ENCODE assay signal across 16 cellular contexts in genomic region chr10:11192304-11193018, GRCh38.
A peak's percentile ranks its signal among the peaks of the same experiment; 100 is the strongest.
DNase-seq lines count a peak whose midpoint lies in the region; ATAC-seq and TF ChIP-seq lines count a peak whose summit lies in the region.
"Had no signal": no experiment of that assay in that cellular context is flagged by ENCODE, and none has a peak within 500 bp of the region (broad histone marks: within the 10 kb centered on the region; RNA-seq: fewer than 3 reads in every experiment).

No MANE protein-coding gene starts in this region.

- WGBS in lung, 2 donors: 62 to 68% methylated on average over 11 of the region's 11 CpGs
- 72 to 74% methylated on average over 11 of the region's 11 CpGs for WGBS in tibial nerve, 2 donors

- H3K27ac ChIP-seq in caudate nucleus (ENCODE audit: low read depth, low read length) (peak overlapping the region; percentile 26), lung (ENCODE audit: low read depth in 1 of 2, low read length in 1 of 2) (peak overlapping the region; percentile 26 to 49), tibial nerve (peak overlapping the region in 3 of 4 donors; percentile 36 to 75 (median 65))

- H3K9me3 ChIP-seq in lung (ENCODE audit: control insufficient read depth in 2 of 2, insufficient read depth in 1 of 2, low read length in 1 of 2) (no peaks in the 10 kb centered on the region), tibial nerve (no peaks in the 10 kb centered on the region)

- TF ChIP-seq POLR2A in tibial nerve (IDR thresholded peaks at IDR 0.05): no peak

- ATAC-seq in activated T-cell treated with anti-CD3 and anti-CD28 coated beads, Interleukin-2, amount 50 U/mL, for 72 hours (replicated peaks in 1 of 2): peak in 1 of 2 donors; percentile 14
- peak; percentile 15 for ATAC-seq in lung (ENCODE audit: insufficient read depth, low FRiP score)
- ATAC-seq: HCT116 had no signal

- DNase-seq in activated T-cell treated with anti-CD3 and anti-CD28 coated beads, Interleukin-2, amount 50 U/mL, for 72 hours: no peak
- no peak for DNase-seq in activated T-cell treated with anti-CD3 and anti-CD28 coated beads, Interleukin-2, amount 50 U/mL, for 1 hour
- DNase-seq in caudate nucleus (lab: John Stamatoyannopoulos, UW) (no peak), lung (ENCODE audit: low spot score) (no peak), tibial nerve (ENCODE audit: low spot score in 2 of 2) (peak in 1 of 2 donors; percentile 33), HFFc6 (no peak), NCI-H510A treated with DMSO at 0.1 percent for 48 hours (lab: John Stamatoyannopoulos, UW) (no peak), GM10248 (ENCODE audit: extremely low spot score) (no peak)
- DNase-seq: activated T-cell treated with anti-CD3 and anti-CD28 coated beads, Interleukin-2, amount 50 U/mL, for 48 hours; DMS79 treated with DMSO at 0.1 percent for 48 hours; naive B cell; NCI-H1436; NCI-H526 treated with DMSO at 0.1 percent for 48 hours had no signal

- peaks cover 17 to 37% of the 10 kb centered on the region in 2 donors for H3K4me1 ChIP-seq in lung (ENCODE audit: control insufficient read depth in 2 of 2, insufficient read depth in 2 of 2, low read length in 2 of 2)
- H3K4me1 ChIP-seq in tibial nerve: peaks cover 0 to 81% (median 55%) of the 10 kb centered on the region in 4 donors

- TF ChIP-seq EP300 in tibial nerve (IDR thresholded peaks at IDR 0.05): peak; percentile 19 to 70

- no peaks in the 10 kb centered on the region for H3K27me3 Mint-ChIP-seq in activated T-cell treated with anti-CD3 and anti-CD28 coated beads, Interleukin-2, amount 50 U/mL, for 72 hours (ENCODE audit: low read depth)
- peaks cover 1% of the 10 kb centered on the region; the same call in 1 of the 2 replicates for H3K27me3 Mint-ChIP-seq in HFFc6 (ENCODE audit: insufficient read depth)
- H3K27me3 Mint-ChIP-seq: naive B cell had no signal

- CTCF ChIA-PET in GM10248 (lab: Yijun Ruan, JAX): interaction anchor here (1.0 to 2.9 kb wide), 6 partner anchors 10 to 18 kb away, joined by 3 to 10 read pairs (median 5); no protein-coding TSS in a partner anchor

- H3K27me3 ChIP-seq in lung (ENCODE audit: control insufficient read depth, insufficient read depth): no peaks in the 10 kb centered on the region
- H3K27me3 ChIP-seq in tibial nerve: no peaks in the 10 kb centered on the region

- peaks cover 0 to 1% of the 10 kb centered on the region in 2 donors for H3K9me3 Mint-ChIP-seq in activated T-cell treated with anti-CD3 and anti-CD28 coated beads, Interleukin-2, amount 50 U/mL, for 72 hours
- peaks cover 9% of the 10 kb centered on the region; the same call in 1 of the 2 replicates for H3K9me3 Mint-ChIP-seq in HFFc6
- H3K9me3 Mint-ChIP-seq: T-helper 2 cell treated with Interferon-gamma antibody and Interleukin-4, amounts not matched to agents 5 μg/mL and 100 μg/mL, for 36 hours had no signal

- no peak for TF ChIP-seq CTCF in lung (IDR thresholded peaks at IDR 0.05; ENCODE audit: control extremely low read depth, extremely low read depth)
- no peak for TF ChIP-seq CTCF in tibial nerve (IDR thresholded peaks at IDR 0.05)
- no peak for TF ChIP-seq CTCF in HFFc6 (IDR thresholded peaks at IDR 0.05)
- no peak for TF ChIP-seq CTCF in GM10248 (IDR thresholded peaks at IDR 0.05; ENCODE audit: control extremely low read depth, extremely low read depth, low read depth, missing control alignments)

- H3K4me3 Mint-ChIP-seq in activated T-cell treated with anti-CD3 and anti-CD28 coated beads, Interleukin-2, amount 50 U/mL, for 72 hours: peak overlapping the region; percentile 35 to 59
- no peak overlapping the region for H3K4me3 Mint-ChIP-seq in HFFc6
- H3K4me3 Mint-ChIP-seq: T-helper 2 cell treated with Interferon-gamma antibody and Interleukin-4, amounts not matched to agents 5 μg/mL and 100 μg/mL, for 36 hours had no signal

- H3K27ac Mint-ChIP-seq in activated T-cell treated with anti-CD3 and anti-CD28 coated beads, Interleukin-2, amount 50 U/mL, for 72 hours: peak overlapping the region; percentile 86
- no peak overlapping the region for H3K27ac Mint-ChIP-seq in HFFc6

- peaks cover 22 to 49% of the 10 kb centered on the region in 2 donors for H3K36me3 Mint-ChIP-seq in activated T-cell treated with anti-CD3 and anti-CD28 coated beads, Interleukin-2, amount 50 U/mL, for 72 hours (ENCODE audit: insufficient read depth in 2 of 2)
- no peaks in the 10 kb centered on the region; the same call in 1 of the 2 replicates for H3K36me3 Mint-ChIP-seq in HFFc6 (ENCODE audit: low read depth)

- POLR2A ChIA-PET in GM10248 (lab: Yijun Ruan, JAX): no interaction called here

- H3K36me3 ChIP-seq in lung (ENCODE audit: control insufficient read depth in 2 of 2, insufficient read depth in 2 of 2, low read length in 2 of 2): no peaks in the 10 kb centered on the region
- H3K36me3 ChIP-seq in tibial nerve: peaks cover 0 to 36% (median 0%) of the 10 kb centered on the region in 3 donors

- H3K4me3 ChIP-seq in lung (no peak overlapping the region), tibial nerve (no peak overlapping the region)
- H3K4me3 ChIP-seq: smooth muscle cell had no signal

- H3K4me1 Mint-ChIP-seq in activated T-cell treated with anti-CD3 and anti-CD28 coated beads, Interleukin-2, amount 50 U/mL, for 72 hours (ENCODE audit: low read depth): peaks cover 98% of the 10 kb centered on the region
- H3K4me1 Mint-ChIP-seq in HFFc6 (ENCODE audit: low read depth): peaks cover 9% of the 10 kb centered on the region
